ENCODE assay signal across 18 cellular contexts in the genomic region with DNA sequence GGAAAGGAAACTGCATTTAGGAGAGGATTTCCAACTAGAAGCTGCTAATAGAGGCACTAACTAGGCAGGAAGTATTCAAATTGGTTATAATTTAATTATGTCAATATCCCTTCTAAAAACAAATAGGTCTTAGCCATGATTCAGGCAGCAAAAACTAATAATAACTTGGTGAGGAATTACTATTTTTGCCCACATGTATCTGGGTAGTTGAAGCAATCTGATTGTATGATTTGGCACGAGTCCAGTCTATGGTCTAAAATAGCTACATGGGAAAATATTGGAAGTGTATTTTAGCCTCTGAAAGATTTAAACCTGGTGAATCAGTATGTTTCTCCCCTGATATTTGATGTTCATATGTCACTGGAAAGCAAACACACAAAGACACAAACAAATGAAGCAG.
DNase-seq lines count a peak whose midpoint lies in the region; ATAC-seq and TF ChIP-seq lines count a peak whose summit lies in the region.
"Had no signal": no experiment of that assay in that cellular context is flagged by ENCODE, and none has a peak within 500 bp of the region (broad histone marks: within the 10 kb centered on the region; RNA-seq: fewer than 3 reads in every experiment).

No MANE protein-coding gene starts in this region.

- H3K9ac ChIP-seq in adipocyte (ENCODE audit: low read length): no peak overlapping the region

- intact Hi-C loops in tibial artery (cut with DNase I; ENCODE audit: low total_unique reads): loop anchor here (10.0 kb wide), 1 partner anchor 61 kb away; a partner anchor contains a TSS

- no peak for ATAC-seq in HG03354 (IDR thresholded peaks at IDR 0.05; ENCODE audit: poor library complexity, severe bottlenecking, unreplicated experiment)
- ATAC-seq: GM12878 had no signal

- H3K4me3 ChIP-seq in adipocyte (ENCODE audit: low read length) (no peak overlapping the region), fibroblast of the aortic adventitia (ENCODE audit: low read depth, low read length) (no peak overlapping the region), tibial artery (no peak overlapping the region)
- H3K4me3 ChIP-seq: GM12878, HAP-1, SJCRH30 had no signal

- H3K4me1 ChIP-seq in adipocyte (ENCODE audit: control insufficient read depth, insufficient read depth, low read length): peaks cover 4% of the 10 kb centered on the region
- H3K4me1 ChIP-seq in tibial artery: peaks cover 0 to 39% (median 11%) of the 10 kb centered on the region in 4 donors
- H3K4me1 ChIP-seq: SJCRH30 had no signal

- no peaks in the 10 kb centered on the region for H3K27me3 ChIP-seq in adipocyte (replicated peaks; ENCODE audit: control insufficient read depth, insufficient read depth, low read length)
- no peaks in the 10 kb centered on the region for H3K27me3 ChIP-seq in tibial artery
- H3K27me3 ChIP-seq: SJCRH30 had no signal

- H3K9me3 ChIP-seq in adipocyte (ENCODE audit: control insufficient read depth, low read length): no peaks in the 10 kb centered on the region
- no peaks in the 10 kb centered on the region for H3K9me3 ChIP-seq in tibial artery
- H3K9me3 ChIP-seq: HAP-1, SJCRH30 had no signal

- H3K27ac ChIP-seq in tibial artery: peak overlapping the region; percentile 70 to 72
- H3K27ac ChIP-seq: SJCRH30 had no signal

- DNase-seq in NCI-H1105 treated with DMSO at 0.1 percent for 48 hours (lab: John Stamatoyannopoulos, UW) (peak; percentile 2), NCI-H1105 (lab: John Stamatoyannopoulos, UW) (no peak), adipocyte (ENCODE audit: low read depth) (peak; percentile 37), fibroblast of the aortic adventitia (ENCODE audit: low read depth) (peak; percentile 30), tibial artery (no peak), Ammon's horn (ENCODE audit: low spot score) (no peak), DMS53 treated with DMSO at 0.1 percent for 48 hours (lab: John Stamatoyannopoulos, UW; ENCODE audit: unreplicated experiment) (no peak)
- DNase-seq: 8988T, DMS53, NCI-H1694, NCI-H2171 treated with DMSO at 0.1 percent for 48 hours, NCI-H510A treated with DMSO at 0.1 percent for 48 hours, OCI-M1, RPMI8226 had no signal

- TF ChIP-seq CTCF in fibroblast of the aortic adventitia (IDR thresholded peaks at IDR 0.05; ENCODE audit: insufficient read depth, low read length) (no peak), tibial artery (IDR thresholded peaks at IDR 0.05) (no peak)

- H3K36me3 ChIP-seq in adipocyte (ENCODE audit: control insufficient read depth, insufficient read depth, low read length, severe bottlenecking) (no peaks in the 10 kb centered on the region), tibial artery (no peaks in the 10 kb centered on the region)
- H3K36me3 ChIP-seq: HAP-1, SJCRH30 had no signal

Comparison
In these comparisons a context has a peak if more than half of its experiments do, and no peak if none do; other contexts are left out.
1. DNase-seq: peak in NCI-H1105 treated with DMSO at 0.1 percent for 48 hours (single experiment), adipocyte (single experiment) and fibroblast of the aortic adventitia (single experiment); none in NCI-H1105 (single experiment), tibial artery (0 of 2), Ammon's horn (single experiment) and DMS53 treated with DMSO at 0.1 percent for 48 hours (single experiment).